ENCODE assay signal across 8 cellular contexts in the genomic region with DNA sequence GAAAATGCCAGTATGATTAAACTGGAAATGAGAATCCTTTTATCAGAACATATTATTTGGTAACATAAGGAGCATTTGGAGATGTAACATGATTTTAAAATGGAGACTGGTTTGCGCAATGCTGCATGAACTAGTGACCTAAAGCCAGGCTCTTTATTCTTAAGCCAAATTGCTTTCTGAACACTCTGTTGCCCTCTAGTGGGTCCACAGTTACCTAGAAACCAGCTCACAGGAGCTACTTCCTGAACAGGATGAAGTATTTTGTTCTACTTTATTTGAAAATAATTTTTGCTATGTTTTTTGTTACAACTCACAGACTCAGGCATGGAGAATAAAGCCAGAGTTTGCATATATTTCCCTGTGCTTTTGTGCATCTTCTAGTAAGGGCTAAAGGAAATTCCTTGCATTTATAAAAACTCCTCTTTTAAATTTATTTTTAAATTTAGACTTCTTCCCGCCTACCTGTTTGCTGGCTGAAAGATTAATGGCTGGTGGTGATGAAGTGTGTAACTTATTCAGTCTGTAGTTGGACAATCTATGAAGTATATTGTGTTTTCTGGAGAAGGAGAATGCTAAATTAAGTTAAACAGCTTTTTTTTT.
DNase-seq lines count a peak whose midpoint lies in the region; ATAC-seq, FAIRE-seq and TF ChIP-seq lines count a peak whose summit lies in the region.

No MANE protein-coding gene starts in this region.

- H3K4me3 ChIP-seq in OCI-LY3 (ENCODE audit: low read length) = no peak overlapping the region
- H3K4me3 ChIP-seq in bronchial epithelial cell (ENCODE audit: low read depth, low read length) = no peak overlapping the region
- no peak overlapping the region for H3K4me3 ChIP-seq in kidney epithelial cell (ENCODE audit: low read depth, low read length)
- no peak overlapping the region for H3K4me3 ChIP-seq in thoracic aorta

- no peaks in the 10 kb centered on the region for H3K36me3 ChIP-seq in OCI-LY3 (replicated peaks; ENCODE audit: low read depth, low read length)
- H3K36me3 ChIP-seq in bronchial epithelial cell (ENCODE audit: control insufficient read depth, insufficient read depth, low read length) = no peaks in the 10 kb centered on the region
- no peaks in the 10 kb centered on the region for H3K36me3 ChIP-seq in kidney epithelial cell (ENCODE audit: control insufficient read depth, insufficient read depth, low read length)
- H3K36me3 ChIP-seq in thoracic aorta = no peaks in the 10 kb centered on the region

- H3K79me2 ChIP-seq in OCI-LY3 (ENCODE audit: low read length) = no peaks in the 10 kb centered on the region

- peak overlapping the region; percentile 73 for H2AFZ ChIP-seq in OCI-LY3 (ENCODE audit: low read depth, low read length)

- in situ Hi-C loops in KBM-7 (cut with MboI; ENCODE audit: low pct_unique_long_range_greater_than_20kb, low sequenced_read_pairs) = no loop called here

- no peaks in the 10 kb centered on the region for H3K27me3 ChIP-seq in OCI-LY3 (ENCODE audit: low read depth, low read length)
- H3K27me3 ChIP-seq in bronchial epithelial cell (ENCODE audit: control insufficient read depth, insufficient read depth, low read length) = no peaks in the 10 kb centered on the region
- no peaks in the 10 kb centered on the region for H3K27me3 ChIP-seq in kidney epithelial cell (ENCODE audit: control insufficient read depth, insufficient read depth, low read length)
- no peaks in the 10 kb centered on the region for H3K27me3 ChIP-seq in thoracic aorta (replicated peaks; ENCODE audit: insufficient read depth)

- no peak overlapping the region for H3K9ac ChIP-seq in OCI-LY3 (ENCODE audit: low read length)

- DNase-seq in Ammon's horn (ENCODE audit: low spot score) (peak; percentile 75), GM18507 (ENCODE audit: extremely low spot score, insufficient read length, low read depth) (no peak), KBM-7 (peak; percentile 30), bronchial epithelial cell (ENCODE audit: low read depth) (peak; percentile 86), kidney epithelial cell (ENCODE audit: low read depth) (peak; percentile 72), thoracic aorta (ENCODE audit: low spot score) (no peak)

- ATAC-seq in thoracic aorta (ENCODE audit: insufficient number of reproducible peaks, low FRiP score, low read depth) (peak; percentile 84), HG03039 (IDR thresholded peaks at IDR 0.05; ENCODE audit: unreplicated experiment) (no peak)

- TF ChIP-seq CTCF in OCI-LY3 (IDR thresholded peaks at IDR 0.05; ENCODE audit: low read depth, low read length) (peak; percentile 85), bronchial epithelial cell (IDR thresholded peaks at IDR 0.05; ENCODE audit: insufficient read depth, low read length, severe bottlenecking) (peak; percentile 69), kidney epithelial cell (IDR thresholded peaks at IDR 0.05; ENCODE audit: insufficient read depth, low read length, poor library complexity, severe bottlenecking) (peak; percentile 83), thoracic aorta (IDR thresholded peaks at IDR 0.05) (peak; percentile 65)

- H3K4me1 ChIP-seq in OCI-LY3 (ENCODE audit: low read length) (peaks cover 2% of the 10 kb centered on the region; the same call in 1 of the 2 replicates), thoracic aorta (ENCODE audit: control insufficient read depth in 1 of 2, low read depth in 2 of 2) (peaks cover 6 to 20% of the 10 kb centered on the region in 2 donors)

- H3K9me3 ChIP-seq in OCI-LY3 (ENCODE audit: insufficient read depth, low read length) (no peaks in the 10 kb centered on the region), thoracic aorta (no peaks in the 10 kb centered on the region)

- peak overlapping the region; percentile 28; the same call in 1 of the 2 replicates for H3K4me2 ChIP-seq in OCI-LY3 (ENCODE audit: low read length)

- FAIRE-seq in GM18507 (lab: Jason Lieb, UNC) (peak; percentile 5), bronchial epithelial cell (lab: Jason Lieb, UNC) (no peak)

- H3K27ac ChIP-seq in OCI-LY3 (ENCODE audit: low read length) (no peak overlapping the region), thoracic aorta (no peak overlapping the region)

- no peaks in the 10 kb centered on the region for H4K20me1 ChIP-seq in OCI-LY3 (ENCODE audit: insufficient read depth, low read length)

Comparison
In these comparisons a context has a peak if more than half of its experiments do, and no peak if none do; other contexts are left out.
1. DNase-seq: peak in Ammon's horn (single experiment), KBM-7 (single experiment), bronchial epithelial cell (single experiment) and kidney epithelial cell (single experiment); none in GM18507 (single experiment) and thoracic aorta (single experiment).
2. Peak in every context shown above with its lines, with median percentiles within 50 percentile points of each other: CTCF ChIP-seq.